Comparison of ENCODE assay signal across 8 cellular contexts in genomic region chr15:59437777-59438574, GRCh38. TPM values are rescaled to one million over a fixed set of nuclear protein-coding genes. Genes with fewer than 3 reads are reported as not detected.
DNase-seq lines count a peak whose midpoint lies in the region; ATAC-seq and TF ChIP-seq lines count a peak whose summit lies in the region.

TSS of gene FAM81A (plus strand) at chr15:59438186. CDS start at chr15:59458627, 20,441 bp downstream.

- no peak within 1 kb of the TSS for H3K27ac Mint-ChIP-seq in HFFc6

- DNase-seq in SIG-M5 treated with dmso at 0.1 percent for 504 hours (lab: John Stamatoyannopoulos, UW; ENCODE audit: unreplicated experiment) (peak; percentile 42), SIG-M5 (lab: John Stamatoyannopoulos, UW) (no peak), HFFc6 (peak; percentile 41), NB4 (ENCODE audit: low read depth) (peak; percentile 60), UCSD-AML1 (lab: John Stamatoyannopoulos, UW; ENCODE audit: unreplicated experiment) (peak; percentile 60), left colon (peak; percentile 80 to 84)
- DNase-seq in stimulated activated CD4-positive, alpha-beta T cell treated with anti-CD3 and anti-CD28 coated beads, Interleukin-1b, Interleukin-23, amount 100 ng/mL, for 48 hours: peak; percentile 22

- peak within 1 kb of the TSS; percentile 60 for H3K27ac ChIP-seq in cingulate gyrus (ENCODE audit: low read depth, low read length)

- ATAC-seq in left colon: peak; percentile 84

- TF ChIP-seq POLR2A in NB4 (IDR thresholded peaks at IDR 0.05; ENCODE audit: extremely low read depth, insufficient read length): no peak

- no peaks in the 10 kb centered on the region for H3K36me3 Mint-ChIP-seq in HFFc6 (ENCODE audit: low read depth)

- intact Hi-C loops in left colon (cut with DNase I, micrococcal nuclease): loop anchor here in 1 of 2 donors (10.0 kb wide), 1 partner anchor 57 kb away; no protein-coding TSS in a partner anchor

- peak within 1 kb of the TSS; percentile 85 for H3K4me3 Mint-ChIP-seq in HFFc6

- peak within 1 kb of the TSS; percentile 37 for H3K4me3 ChIP-seq in NB4 (ENCODE audit: low read depth, low read length)

- H3K4me1 Mint-ChIP-seq in HFFc6 (ENCODE audit: low read depth): peaks cover 12% of the 10 kb centered on the region

- peaks cover 57% of the 10 kb centered on the region for H3K27me3 Mint-ChIP-seq in HFFc6 (ENCODE audit: insufficient read depth)

- no peak for TF ChIP-seq CTCF in HFFc6 (IDR thresholded peaks at IDR 0.05)
- no peak for TF ChIP-seq CTCF in NB4 (IDR thresholded peaks at IDR 0.05; ENCODE audit: low read depth, low read length)

- no peaks in the 10 kb centered on the region for H3K9me3 Mint-ChIP-seq in HFFc6

RNA-seq across cellular contexts. Expression of gene FAM81A, which starts in this region (rescaled TPM):
- not detected for total RNA-seq in HFFc6 (2021; fragmentation: NEBNext Ultra II Directional; extraction: Animal tissue kit (Norgen Biotek cat#: 25700))
- 1 to 10 TPM; 9.0 to 9.2 TPM for total RNA-seq in left colon

Comparison
In these comparisons a context has a peak if more than half of its experiments do, and no peak if none do; other contexts are left out.
1. RNA of gene FAM81A (total RNA-seq): 9.0 to 9.2 TPM in left colon; not detected in HFFc6; every median in the first group is over 4 times any median in the second.
2. Peak in DNase-seq in HFFc6; RNA of the gene not detected or under 1 TPM.